ENCODE assay signal across 15 cellular contexts in the genomic region with DNA sequence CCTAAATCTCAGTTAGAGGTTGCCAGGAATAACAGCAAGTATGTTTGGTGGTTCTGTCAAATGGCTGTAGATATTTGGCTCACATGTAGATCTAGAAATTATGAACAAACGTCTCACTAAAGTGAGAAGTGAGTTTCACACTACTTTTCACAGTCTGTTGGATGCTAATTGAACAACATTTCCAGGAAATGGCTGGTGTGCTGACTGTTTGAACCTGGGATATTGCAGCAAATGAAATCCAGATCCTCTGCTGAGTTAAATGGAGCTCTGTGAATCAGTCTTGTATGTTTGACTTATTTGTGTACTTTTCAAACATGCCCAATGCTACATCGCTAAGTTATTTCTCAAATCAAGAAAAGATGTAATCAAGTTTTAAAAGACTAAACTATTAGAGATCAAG. TPM values are rescaled to one million over a fixed set of nuclear protein-coding genes. Genes with fewer than 3 reads are reported as not detected.
DNase-seq lines count a peak whose midpoint lies in the region; ATAC-seq and TF ChIP-seq lines count a peak whose summit lies in the region.
"Had no signal": no experiment of that assay in that cellular context is flagged by ENCODE, and none has a peak within 500 bp of the region (broad histone marks: within the 10 kb centered on the region; RNA-seq: fewer than 3 reads in every experiment).

No MANE protein-coding gene starts in this region.

- peak in 1 of 2 experiments; percentile 68; a peak in 2 of 4 replicates for TF ChIP-seq EP300 in SK-N-SH (IDR thresholded peaks at IDR 0.05; ENCODE audit: borderline replicate concordance in 1 of 2, low read depth in 1 of 2, low read length in 1 of 2)

- H3K4me3 Mint-ChIP-seq in endothelial cell (ENCODE audit: unreplicated experiment): no peak overlapping the region

- no peak for TF ChIP-seq CTCF in SK-N-SH (IDR thresholded peaks at IDR 0.05)
- TF ChIP-seq CTCF in endothelial cell (IDR thresholded peaks at IDR 0.05; ENCODE audit: unreplicated experiment): no peak

- H3K4me1 ChIP-seq in SK-N-SH (ENCODE audit: control insufficient read depth in 1 of 2, insufficient read depth in 2 of 2, low read depth in 1 of 2, low read length in 1 of 2): peaks cover 0 to 6% of the 10 kb centered on the region in 2 experiments; a peak in 2 of 4 replicates
- H3K4me1 ChIP-seq in neuron (ENCODE audit: insufficient read depth, low read length): peaks cover 4% of the 10 kb centered on the region
- H3K4me1 ChIP-seq: breast epithelium, parathyroid adenoma, SJCRH30 had no signal

- no peak for TF ChIP-seq RAD21 in SK-N-SH (IDR thresholded peaks at IDR 0.05; ENCODE audit: low read length)

- H3F3A ChIP-seq in SK-N-SH (replicated peaks; ENCODE audit: insufficient read depth): no peaks in the 10 kb centered on the region

- no peaks in the 10 kb centered on the region for H3K9me2 ChIP-seq in SK-N-SH

- CTCF ChIA-PET in SK-N-SH (lab: Yijun Ruan, JAX): interaction anchor here (0.7 to 4.4 kb wide), 14 partner anchors 11 to 679 kb away, joined by 3 to 43 read pairs (median 6); a partner anchor contains a TSS

- H2AFZ ChIP-seq in SK-N-SH (ENCODE audit: low read depth) (no peak overlapping the region), neuron (ENCODE audit: low read depth, low read length) (peak overlapping the region; percentile 37)
- H2AFZ ChIP-seq: parathyroid adenoma had no signal

- no peaks in the 10 kb centered on the region for H3K36me3 Mint-ChIP-seq in endothelial cell (ENCODE audit: low read depth, unreplicated experiment)

- H3K27me3 ChIP-seq in SK-N-SH (ENCODE audit: insufficient read depth) (no peaks in the 10 kb centered on the region), neuron (ENCODE audit: insufficient read depth, low read length) (no peaks in the 10 kb centered on the region)
- H3K27me3 ChIP-seq: breast epithelium, SJCRH30 had no signal

- H3K9me3 Mint-ChIP-seq in endothelial cell (ENCODE audit: unreplicated experiment): peaks cover 6% of the 10 kb centered on the region

- no peak overlapping the region for H3K4me3 ChIP-seq in SK-N-SH (ENCODE audit: low read depth in 2 of 2, low read length in 1 of 2)
- no peak overlapping the region for H3K4me3 ChIP-seq in neuron (ENCODE audit: low read length)
- H3K4me3 ChIP-seq: breast epithelium, GM12878, SJCRH30, smooth muscle cell had no signal

- 79% methylated on average over 2 of the region's 2 CpGs for WGBS in SK-N-SH (ENCODE audit: low lambda C conversion rate)

- POLR2A ChIA-PET in SK-N-SH (lab: Yijun Ruan, JAX): interaction anchor here (0.7 to 1.3 kb wide), 4 partner anchors 64 to 190 kb away, joined by 3 to 5 read pairs (median 4); a partner anchor contains a TSS

- no peaks in the 10 kb centered on the region for H3K79me2 ChIP-seq in SK-N-SH (ENCODE audit: insufficient read depth)
- H3K79me2 ChIP-seq: parathyroid adenoma had no signal

- H4K20me1 ChIP-seq in SK-N-SH (ENCODE audit: insufficient read depth): no peaks in the 10 kb centered on the region

- peak overlapping the region; percentile 8 to 95; a peak in 3 of 4 replicates for H3K27ac ChIP-seq in SK-N-SH (ENCODE audit: low read depth in 2 of 2, low read length in 1 of 2)
- H3K27ac ChIP-seq: breast epithelium, C4-2B, parathyroid adenoma, SJCRH30 had no signal

- H3K9ac ChIP-seq in SK-N-SH: no peak overlapping the region
- H3K9ac ChIP-seq: parathyroid adenoma had no signal

- H3K4me2 ChIP-seq in SK-N-SH: no peak overlapping the region
- H3K4me2 ChIP-seq: smooth muscle cell had no signal

- H3K36me3 ChIP-seq in SK-N-SH (replicated peaks in 1 of 2; ENCODE audit: control insufficient read depth in 1 of 2, insufficient read depth in 2 of 2, low read length in 1 of 2): no peaks in the 10 kb centered on the region
- no peaks in the 10 kb centered on the region for H3K36me3 ChIP-seq in neuron (ENCODE audit: insufficient read depth, low read length)
- H3K36me3 ChIP-seq: breast epithelium, SJCRH30 had no signal

- DNase-seq in GF-D8 (lab: John Stamatoyannopoulos, UW): peak; percentile 2
- DNase-seq in SK-N-SH: peak; percentile 44
- peak; percentile 33 for DNase-seq in fibroblast of gingiva (ENCODE audit: low read depth)
- no peak for DNase-seq in kidney glomerular epithelial cell (lab: John Stamatoyannopoulos, UW)
- DNase-seq in dermis blood vessel endothelial cell: no peak
- DNase-seq in endothelial cell (ENCODE audit: low spot score): no peak
- DNase-seq: stimulated activated naive CD8-positive, alpha-beta T cell treated with anti-CD3 and anti-CD28 coated beads, Interleukin-15, Interleukin-2, amounts not matched to agents 100 U/mL and 50 U/mL, for 24 hours had no signal

- H3K27ac Mint-ChIP-seq in endothelial cell (ENCODE audit: unreplicated experiment): no peak overlapping the region

- peaks cover 1% of the 10 kb centered on the region for H3K27me3 Mint-ChIP-seq in endothelial cell (ENCODE audit: unreplicated experiment)

- ATAC-seq in HG03571 (IDR thresholded peaks at IDR 0.05; ENCODE audit: unreplicated experiment): no peak

- peaks cover 22% of the 10 kb centered on the region for H3K4me1 Mint-ChIP-seq in endothelial cell (ENCODE audit: unreplicated experiment)

- H3K9me3 ChIP-seq in SK-N-SH (no peaks in the 10 kb centered on the region), neuron (ENCODE audit: low read length) (no peaks in the 10 kb centered on the region)
- H3K9me3 ChIP-seq: breast epithelium, SJCRH30 had no signal

TF ChIP-seq in SK-N-SH, 30 proteins besides CTCF, POLR2A, EP300 and RAD21:
- no peak for TF ChIP-seq TAF1 (IDR thresholded peaks at IDR 0.05; ENCODE audit: borderline replicate concordance, low read depth, low read length)
- TF ChIP-seq NRF1 (IDR thresholded peaks at IDR 0.05; ENCODE audit: low read depth, low read length): no peak
- TF ChIP-seq CHD2 (IDR thresholded peaks at IDR 0.05; ENCODE audit: low read length, partially characterized antibody): peak; percentile 21
TF ChIP-seq in SK-N-SH: peak in this region for 1.

RNA-seq across cellular contexts. Expression of a gene that starts 21.3 kb away (rescaled TPM):
- 24.3 and 32.1 TPM in 2 replicates for polyA plus RNA-seq in SK-N-SH (2012; rRNA removed)
- 46.4 and 78.3 TPM in 2 replicates for polyA plus RNA-seq in SK-N-SH (2012; cell fraction: cytosol; rRNA removed)
- 6.4 and 14.9 TPM in 2 replicates for polyA plus RNA-seq in SK-N-SH (2012; cell fraction: nucleus; rRNA removed)
- total RNA-seq in dermis blood vessel endothelial cell (63.1 and 63.5 TPM in 2 replicates), endothelial cell (ENCODE audit: unreplicated experiment) (58.0 TPM)

Comparison
In these comparisons a context has a peak if more than half of its experiments do, and no peak if none do; other contexts are left out.
1. DNase-seq: peak in GF-D8 (single experiment), SK-N-SH (single experiment) and fibroblast of gingiva (single experiment); none in kidney glomerular epithelial cell (single experiment), dermis blood vessel endothelial cell (single experiment) and endothelial cell (single experiment).